Comparison of ENCODE assay signal across 8 cellular contexts in genomic region chr1:166479052-166479631, GRCh38.
DNase-seq lines count a peak whose midpoint lies in the region; ATAC-seq and TF ChIP-seq lines count a peak whose summit lies in the region.

No MANE protein-coding gene starts in this region.

- no peak overlapping the region for H3K9ac ChIP-seq in OCI-LY3 (ENCODE audit: low read length)

- no peaks in the 10 kb centered on the region for H3K27me3 ChIP-seq in OCI-LY3 (ENCODE audit: low read depth, low read length)

- DNase-seq in activated T-cell treated with anti-CD3 and anti-CD28 coated beads for 1 hour (ENCODE audit: low read depth) (peak; percentile 47), glomerular visceral epithelial cell (ENCODE audit: extremely low spot score) (peak; percentile 44), renal cortical epithelial cell (ENCODE audit: low read depth) (peak; percentile 38), GDM1 (lab: John Stamatoyannopoulos, UW) (no peak)
- DNase-seq in activated T-cell treated with anti-CD3 and anti-CD28 coated beads, Interleukin-2, amount 50 U/mL, for 1 hour = no peak
- DNase-seq in activated T-helper 2 cell treated with anti-CD3 and anti-CD28 coated beads, Interferon-gamma antibody, Interleukin-2, Interleukin-4, amounts not matched to agents 10 μg/mL and 5 μg/mL and 100 μg/mL, durations not matched to agents 14 hours and 24 hours and 36 hours (ENCODE audit: low spot score) = peak; percentile 24

- peaks cover 1% of the 10 kb centered on the region for H3K4me1 Mint-ChIP-seq in activated T-helper 2 cell treated with anti-CD3 and anti-CD28 coated beads, Interferon-gamma antibody, Interleukin-2, Interleukin-4, amounts not matched to agents 10 μg/mL and 5 μg/mL and 100 μg/mL, durations not matched to agents 14 hours and 24 hours and 36 hours (ENCODE audit: low read depth)

- H3K36me3 Mint-ChIP-seq in activated T-helper 2 cell treated with anti-CD3 and anti-CD28 coated beads, Interferon-gamma antibody, Interleukin-2, Interleukin-4, amounts not matched to agents 10 μg/mL and 5 μg/mL and 100 μg/mL, durations not matched to agents 14 hours and 24 hours and 36 hours (ENCODE audit: low read depth) = no peaks in the 10 kb centered on the region

- peak; percentile 79 for ATAC-seq in HG03139 (IDR thresholded peaks at IDR 0.05; ENCODE audit: unreplicated experiment)

- intact Hi-C loops in activated T-helper 2 cell treated with anti-CD3 and anti-CD28 coated beads, Interferon-gamma antibody, Interleukin-2, Interleukin-4, amounts not matched to agents 10 μg/mL and 5 μg/mL and 100 μg/mL, durations not matched to agents 14 hours and 24 hours and 36 hours (cut with micrococcal nuclease) = loop anchor here (2.0 kb wide), 2 partner anchors 346 to 554 kb away; no protein-coding TSS in a partner anchor

- H2AFZ ChIP-seq in OCI-LY3 (ENCODE audit: low read depth, low read length) = no peak overlapping the region

- H3K36me3 ChIP-seq in OCI-LY3 (replicated peaks; ENCODE audit: low read depth, low read length) = no peaks in the 10 kb centered on the region

- H3K9me3 Mint-ChIP-seq in activated T-helper 2 cell treated with anti-CD3 and anti-CD28 coated beads, Interferon-gamma antibody, Interleukin-2, Interleukin-4, amounts not matched to agents 10 μg/mL and 5 μg/mL and 100 μg/mL, durations not matched to agents 14 hours and 24 hours and 36 hours = no peaks in the 10 kb centered on the region

- no peaks in the 10 kb centered on the region for H3K9me3 ChIP-seq in OCI-LY3 (ENCODE audit: insufficient read depth, low read length)

- H3K27ac ChIP-seq in OCI-LY3 (ENCODE audit: low read length) = no peak overlapping the region

- H3K27ac Mint-ChIP-seq in activated T-helper 2 cell treated with anti-CD3 and anti-CD28 coated beads, Interferon-gamma antibody, Interleukin-2, Interleukin-4, amounts not matched to agents 10 μg/mL and 5 μg/mL and 100 μg/mL, durations not matched to agents 14 hours and 24 hours and 36 hours = no peak overlapping the region

- no peak overlapping the region for H3K4me3 Mint-ChIP-seq in activated T-helper 2 cell treated with anti-CD3 and anti-CD28 coated beads, Interferon-gamma antibody, Interleukin-2, Interleukin-4, amounts not matched to agents 10 μg/mL and 5 μg/mL and 100 μg/mL, durations not matched to agents 14 hours and 24 hours and 36 hours (ENCODE audit: low read depth)

- no peaks in the 10 kb centered on the region for H4K20me1 ChIP-seq in OCI-LY3 (ENCODE audit: insufficient read depth, low read length)

- TF ChIP-seq CTCF in OCI-LY3 (IDR thresholded peaks at IDR 0.05; ENCODE audit: low read depth, low read length) = peak; percentile 94

- no peaks in the 10 kb centered on the region for H3K79me2 ChIP-seq in OCI-LY3 (ENCODE audit: low read length)

- no peak overlapping the region for H3K4me3 ChIP-seq in OCI-LY3 (ENCODE audit: low read length)

- H3K4me1 ChIP-seq in OCI-LY3 (ENCODE audit: low read length) = 0 out of 2 replicates have a peak, but pooled peaks cover 3% of the 10 kb centered on the region

- no peak overlapping the region for H3K4me2 ChIP-seq in OCI-LY3 (ENCODE audit: low read length)

- H3K27me3 Mint-ChIP-seq in activated T-helper 2 cell treated with anti-CD3 and anti-CD28 coated beads, Interferon-gamma antibody, Interleukin-2, Interleukin-4, amounts not matched to agents 10 μg/mL and 5 μg/mL and 100 μg/mL, durations not matched to agents 14 hours and 24 hours and 36 hours (ENCODE audit: low read depth) = peaks cover 8% of the 10 kb centered on the region

Comparison
In these comparisons a context has a peak if more than half of its experiments do, and no peak if none do; other contexts are left out.
1. DNase-seq: peak in activated T-cell treated with anti-CD3 and anti-CD28 coated beads for 1 hour (single experiment), activated T-helper 2 cell treated with anti-CD3 and anti-CD28 coated beads, Interferon-gamma antibody, Interleukin-2, Interleukin-4, amounts not matched to agents 10 μg/mL and 5 μg/mL and 100 μg/mL, durations not matched to agents 14 hours and 24 hours and 36 hours (single experiment), glomerular visceral epithelial cell (single experiment) and renal cortical epithelial cell (single experiment); none in activated T-cell treated with anti-CD3 and anti-CD28 coated beads, Interleukin-2, amount 50 U/mL, for 1 hour (single experiment) and GDM1 (single experiment).